25 cellular contexts compared by ENCODE assay signal in genomic region chr16:2145843-2146242, GRCh38. TPM values are rescaled to one million over a fixed set of nuclear protein-coding genes. Genes with fewer than 3 reads are reported as not detected.
"Had no signal": no experiment of that assay in that cellular context is flagged by ENCODE, and none has a peak within 500 bp of the region (broad histone marks: within the 10 kb centered on the region; RNA-seq: fewer than 3 reads in every experiment).

No MANE protein-coding gene starts in this region.

- ATAC-seq: activated CD4-positive, alpha-beta T cell treated with anti-CD3 and anti-CD28 coated beads for 36 hours; body of pancreas; foreskin keratinocyte; naive thymus-derived CD4-positive, alpha-beta T cell; right cardiac atrium; T-cell; WTC11 had no signal

- H3K27me3 Mint-ChIP-seq: activated CD4-positive, alpha-beta T cell treated with anti-CD3 and anti-CD28 coated beads for 36 hours; activated T-cell treated with anti-CD3 and anti-CD28 coated beads, Interleukin-2, amount 50 U/mL, for 24 hours; T-cell had no signal

- H3K27me3 ChIP-seq: body of pancreas, foreskin keratinocyte, hepatocyte, ovary, transverse colon, vagina had no signal

- H3K36me3 ChIP-seq: neutrophil, ovary, transverse colon, vagina had no signal

- H3K9me3 Mint-ChIP-seq: activated naive CD4-positive, alpha-beta T cell treated with anti-CD3 and anti-CD28 coated beads, Interleukin-2, amount 10 ng/mL, durations not matched to agents 7 days and 5 days; activated T-cell treated with anti-CD3 and anti-CD28 coated beads, Interleukin-2, amount 50 U/mL, for 24 hours; naive thymus-derived CD4-positive, alpha-beta T cell; T-cell; WTC11 had no signal

- H3K36me3 Mint-ChIP-seq: activated naive CD4-positive, alpha-beta T cell treated with anti-CD3 and anti-CD28 coated beads, Interleukin-2, amount 10 ng/mL, durations not matched to agents 7 days and 5 days; naive thymus-derived CD4-positive, alpha-beta T cell; T-cell; WTC11 had no signal

- DNase-seq: activated CD4-positive, alpha-beta T cell treated with anti-CD3 and anti-CD28 coated beads for 36 hours; activated CD4-positive, alpha-beta T cell treated with anti-CD3 and anti-CD28 coated beads, Interleukin-2, amount 50 U/mL, for 4 hours; activated CD8-positive, alpha-beta memory T cell treated with anti-CD3 and anti-CD28 coated beads for 24 hours; activated CD8-positive, alpha-beta memory T cell treated with anti-CD3 and anti-CD28 coated beads, Interleukin-2, amount 50 U/mL, for 4 hours; activated effector memory CD4-positive, alpha-beta T cell treated with Interleukin-2 at 50 U/mL for 16 hours; activated naive CD4-positive, alpha-beta T cell treated with anti-CD3 and anti-CD28 coated beads, Interleukin-2, amount 10 ng/mL, durations not matched to agents 7 days and 5 days; activated T-cell treated with anti-CD3 and anti-CD28 coated beads, Interleukin-2, amount 50 U/mL, for 24 hours; amygdala; body of pancreas; dermis blood vessel endothelial cell; effector CD8-positive, alpha-beta T cell; foreskin keratinocyte; left ventricle myocardium inferior; naive thymus-derived CD4-positive, alpha-beta T cell; ovary; right cardiac atrium; stimulated activated CD4-positive, alpha-beta T cell treated with anti-CD3 and anti-CD28 coated beads, Interleukin-4, amount 100 ng/mL, for 4 hours; stomach; T-cell; transverse colon had no signal

- FAIRE-seq: TTC549 had no signal

- H3K27ac ChIP-seq: body of pancreas, foreskin keratinocyte, hepatocyte, left ventricle myocardium inferior, neutrophil, ovary, stomach, vagina had no signal

- H3K4me2 ChIP-seq: hepatocyte had no signal

- H3K27ac Mint-ChIP-seq: activated CD4-positive, alpha-beta T cell treated with anti-CD3 and anti-CD28 coated beads for 36 hours; activated naive CD4-positive, alpha-beta T cell treated with anti-CD3 and anti-CD28 coated beads, Interleukin-2, amount 10 ng/mL, durations not matched to agents 7 days and 5 days; activated T-cell treated with anti-CD3 and anti-CD28 coated beads, Interleukin-2, amount 50 U/mL, for 24 hours; T-cell; WTC11 had no signal

- H3K4me3 ChIP-seq: body of pancreas, hepatocyte, left ventricle myocardium inferior, ovary, stomach, transverse colon, vagina had no signal

- H3K9me3 ChIP-seq: body of pancreas, left ventricle myocardium inferior, neutrophil, ovary, stomach, transverse colon, vagina had no signal

- H2AFZ ChIP-seq: hepatocyte had no signal

- H3K4me3 Mint-ChIP-seq: activated CD4-positive, alpha-beta T cell treated with anti-CD3 and anti-CD28 coated beads for 36 hours; activated naive CD4-positive, alpha-beta T cell treated with anti-CD3 and anti-CD28 coated beads, Interleukin-2, amount 10 ng/mL, durations not matched to agents 7 days and 5 days; activated T-cell treated with anti-CD3 and anti-CD28 coated beads, Interleukin-2, amount 50 U/mL, for 24 hours; T-cell; WTC11 had no signal

RNA-seq across cellular contexts. Expression of gene CASKIN1, which starts 50.6 kb away (rescaled TPM):
- polyA plus RNA-seq: naive thymus-derived CD4-positive, alpha-beta T cell had no signal
